7 cellular contexts compared by ENCODE assay signal in the genomic region with DNA sequence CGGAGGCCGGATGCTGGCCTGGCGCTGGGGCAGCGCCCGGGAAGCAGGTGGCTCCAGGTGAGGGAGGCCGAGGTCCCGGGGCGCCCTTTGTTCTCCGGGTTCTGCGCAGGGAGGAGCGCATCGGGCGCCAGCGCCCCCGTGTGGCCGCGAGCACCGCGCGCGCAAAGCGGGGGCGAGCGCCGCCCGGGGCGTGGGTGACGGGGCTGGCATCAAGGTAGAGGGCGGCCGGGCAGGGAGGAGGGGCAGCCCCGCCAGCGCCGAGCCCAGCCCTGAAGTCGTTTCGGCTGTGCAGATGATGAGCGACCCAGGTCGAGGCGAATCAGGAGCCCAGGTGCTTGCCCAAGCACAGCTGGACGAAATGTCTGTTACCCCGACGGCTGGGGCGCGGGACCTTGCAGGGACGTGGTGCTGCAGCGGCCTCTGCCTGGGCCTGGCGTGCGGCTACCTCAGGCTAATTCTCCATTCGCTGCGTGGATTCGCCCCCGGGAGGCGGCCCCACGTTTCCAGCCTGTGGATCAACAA. TPM values are rescaled to one million over a fixed set of nuclear protein-coding genes. Genes with fewer than 3 reads are reported as not detected.
DNase-seq lines count a peak whose midpoint lies in the region; TF ChIP-seq lines count a peak whose summit lies in the region.

No MANE protein-coding gene starts in this region.

- no peak overlapping the region for H3K27ac Mint-ChIP-seq in HFFc6

- H3K4me3 Mint-ChIP-seq in HFFc6 = no peak overlapping the region

- H3K36me3 Mint-ChIP-seq in HFFc6 (ENCODE audit: low read depth) = no peaks in the 10 kb centered on the region

- H3K9ac ChIP-seq in colonic mucosa (ENCODE audit: low read depth in 2 of 2, low read length in 2 of 2) (peak overlapping the region; percentile 8 to 35), subcutaneous abdominal adipose tissue (ENCODE audit: low read length in 5 of 5) (no peak overlapping the region)

- TF ChIP-seq CTCF in GM10266 (IDR thresholded peaks at IDR 0.05; ENCODE audit: control insufficient read depth, insufficient read depth, low read depth, missing control alignments) (peak; percentile 90), HFFc6 (IDR thresholded peaks at IDR 0.05) (peak; percentile 60), colonic mucosa (IDR thresholded peaks at IDR 0.05) (peak; percentile 90)

- H3K36me3 ChIP-seq in colonic mucosa = no peaks in the 10 kb centered on the region
- H3K36me3 ChIP-seq in subcutaneous abdominal adipose tissue (ENCODE audit: control insufficient read depth in 5 of 5, insufficient read depth in 5 of 5, low read length in 5 of 5) = no peaks in the 10 kb centered on the region

- H3K4me3 ChIP-seq in colonic mucosa = peak overlapping the region; percentile 16
- H3K4me3 ChIP-seq in subcutaneous abdominal adipose tissue (ENCODE audit: low read depth in 1 of 5, low read length in 5 of 5) = peak overlapping the region in 4 of 5 donors; percentile 29 to 65 (median 39)

- intact Hi-C loops in colonic mucosa (cut with DNase I) = loop anchor here (10.0 kb wide), 1 partner anchor 534 kb away; no protein-coding TSS in a partner anchor

- no peak overlapping the region for H3K27ac ChIP-seq in colonic mucosa
- H3K27ac ChIP-seq in subcutaneous abdominal adipose tissue (ENCODE audit: low read depth, low read length) = no peak overlapping the region

- H3K4me1 Mint-ChIP-seq in HFFc6 (ENCODE audit: low read depth) = peaks cover 11% of the 10 kb centered on the region; the same call in 1 of the 2 replicates

- peaks cover 2% of the 10 kb centered on the region for H3K27me3 Mint-ChIP-seq in HFFc6 (ENCODE audit: insufficient read depth)

- peak; percentile 79 for DNase-seq in GM10266 (ENCODE audit: extremely low spot score)
- no peak for DNase-seq in HFFc6
- peak; percentile 21 for DNase-seq in NCI-H774 (lab: John Stamatoyannopoulos, UW)
- DNase-seq in colonic mucosa = peak; percentile 77
- peak; percentile 89 for DNase-seq in mesenteric fat pad (ENCODE audit: low spot score)
- DNase-seq in activated gamma-delta T cell (lab: John Stamatoyannopoulos, UW) = no peak

- H3K9me3 ChIP-seq in colonic mucosa = no peaks in the 10 kb centered on the region
- no peaks in the 10 kb centered on the region for H3K9me3 ChIP-seq in subcutaneous abdominal adipose tissue (ENCODE audit: control insufficient read depth in 5 of 5, low read length in 5 of 5)

- H3K9me3 Mint-ChIP-seq in HFFc6 = peaks cover 12% of the 10 kb centered on the region; the same call in 1 of the 2 replicates

- no peaks in the 10 kb centered on the region for H3K4me1 ChIP-seq in colonic mucosa
- peaks cover 0 to 12% (median 9%) of the 10 kb centered on the region in 5 donors for H3K4me1 ChIP-seq in subcutaneous abdominal adipose tissue (ENCODE audit: control insufficient read depth in 5 of 5, insufficient read depth in 5 of 5, low read length in 5 of 5)

- H3K27me3 ChIP-seq in colonic mucosa = no peaks in the 10 kb centered on the region
- peaks cover 2 to 7% (median 3%) of the 10 kb centered on the region in 5 donors for H3K27me3 ChIP-seq in subcutaneous abdominal adipose tissue (ENCODE audit: control insufficient read depth in 5 of 5, insufficient read depth in 4 of 5, low read length in 5 of 5)

RNA-seq across cellular contexts. Expression of gene FGFR2, which starts 10.5 kb away (rescaled TPM):
- total RNA-seq in HFFc6 (2021; fragmentation: NEBNext Ultra II Directional; extraction: Animal tissue kit (Norgen Biotek cat#: 25700)) = not detected
- 10 to 100 TPM; 25.6 to 40.9 TPM for total RNA-seq in colonic mucosa
- total RNA-seq in mesenteric fat pad = 1.4 TPM

Comparison
In these comparisons a context has a peak if more than half of its experiments do, and no peak if none do; other contexts are left out.
1. DNase-seq: peak in GM10266 (single experiment), NCI-H774 (single experiment), colonic mucosa (single experiment) and mesenteric fat pad (single experiment); none in HFFc6 (single experiment) and activated gamma-delta T cell (single experiment).
2. H3K9ac ChIP-seq: peak in colonic mucosa (2 of 2); none in subcutaneous abdominal adipose tissue (0 of 5).
3. RNA of gene FGFR2, which starts 10.5 kb away (total RNA-seq): 25.6 to 40.9 TPM in colonic mucosa; 1.4 TPM in mesenteric fat pad (single experiment) and not detected in HFFc6; every median in the first group is over 10 times any median in the second.
4. Peak in every context shown above with its lines, with median percentiles within 50 percentile points of each other: CTCF ChIP-seq.